Comparison of ENCODE assay signal across 15 cellular contexts in the genomic region with DNA sequence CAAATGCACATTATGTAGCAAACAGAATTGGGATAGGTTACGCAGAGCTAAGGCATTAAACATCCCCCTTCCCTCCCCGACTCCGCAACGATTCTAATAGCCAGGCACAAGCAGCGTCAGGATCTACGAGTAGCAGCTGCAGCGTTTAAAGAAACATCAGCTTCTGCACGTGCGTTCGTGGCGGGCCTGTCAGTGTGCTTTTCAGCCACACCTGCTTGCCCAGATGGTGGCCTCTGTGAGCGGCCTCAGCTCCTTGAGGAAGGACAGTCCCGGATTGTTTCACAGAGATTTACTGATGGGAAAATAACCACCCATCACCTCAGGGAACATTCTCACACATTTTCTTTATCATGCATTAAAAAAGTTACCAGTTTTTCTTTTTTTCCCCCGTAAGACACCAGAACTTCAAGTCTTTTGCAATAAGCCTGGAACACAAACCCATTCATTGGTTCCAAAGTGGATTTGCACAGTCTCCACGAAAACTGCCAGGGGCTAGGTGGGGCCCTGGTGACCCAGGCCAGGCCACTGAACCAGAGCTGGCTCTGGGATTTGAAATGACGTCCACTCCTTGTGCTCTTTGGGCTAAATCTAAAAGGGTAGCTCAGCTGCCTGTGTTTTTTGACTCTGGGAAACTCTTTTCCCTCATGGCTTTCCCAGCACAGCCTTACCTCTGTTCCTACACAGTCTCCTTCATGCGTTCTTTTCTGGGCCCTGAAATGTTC.
A peak's percentile ranks its signal among the peaks of the same experiment; 100 is the strongest.
DNase-seq lines count a peak whose midpoint lies in the region; ATAC-seq and TF ChIP-seq lines count a peak whose summit lies in the region.
"Had no signal": no experiment of that assay in that cellular context is flagged by ENCODE, and none has a peak within 500 bp of the region (broad histone marks: within the 10 kb centered on the region; RNA-seq: fewer than 3 reads in every experiment).

No MANE protein-coding gene starts in this region.

- H3K4ac ChIP-seq in IMR-90 (ENCODE audit: low read depth, low read length) = no peak overlapping the region

- H2BK5ac ChIP-seq in IMR-90 (ENCODE audit: low read depth, low read length, poor library complexity, severe bottlenecking) = no peak overlapping the region

- H3K23ac ChIP-seq in IMR-90 (ENCODE audit: low read depth, low read length) = no peak overlapping the region

- no peaks in the 10 kb centered on the region for H3K9me3 Mint-ChIP-seq in endodermal cell
- peaks cover 6% of the 10 kb centered on the region for H3K9me3 Mint-ChIP-seq in progenitor cell of endocrine pancreas (ENCODE audit: low read depth)

- H2BK15ac ChIP-seq in IMR-90 (ENCODE audit: low read depth, low read length) = no peak overlapping the region

- H2AK5ac ChIP-seq in IMR-90 (ENCODE audit: low read depth, low read length) = no peak overlapping the region

- H3K9me1 ChIP-seq in IMR-90 (ENCODE audit: insufficient read depth, low read length) = no peaks in the 10 kb centered on the region

- no peak overlapping the region for H3K18ac ChIP-seq in IMR-90 (ENCODE audit: low read depth, low read length)

- H3K9me3 ChIP-seq in IMR-90 (ENCODE audit: control insufficient read depth, insufficient read depth, low read length) (no peaks in the 10 kb centered on the region), endodermal cell (ENCODE audit: control insufficient read depth, low read length) (no peaks in the 10 kb centered on the region)
- H3K9me3 ChIP-seq: esophagus squamous epithelium had no signal

- H3K14ac ChIP-seq in IMR-90 (replicated peaks; ENCODE audit: low read depth, low read length) = no peak overlapping the region

- TF ChIP-seq POLR2A in IMR-90 (IDR thresholded peaks at IDR 0.05; ENCODE audit: low read depth, low read length) = no peak

- no peaks in the 10 kb centered on the region for H3K27me3 Mint-ChIP-seq in endodermal cell (ENCODE audit: insufficient read depth)
- peaks cover 4% of the 10 kb centered on the region for H3K27me3 Mint-ChIP-seq in progenitor cell of endocrine pancreas

- H3K27me3 ChIP-seq in IMR-90 (ENCODE audit: control insufficient read depth, insufficient read depth, low read length) = peaks cover 16% of the 10 kb centered on the region
- H3K27me3 ChIP-seq in endodermal cell (ENCODE audit: control insufficient read depth, insufficient read depth, low read length, poor library complexity, severe bottlenecking) = no peaks in the 10 kb centered on the region
- H3K27me3 ChIP-seq: dorsolateral prefrontal cortex, esophagus squamous epithelium, heart left ventricle had no signal

- no peak for ATAC-seq in IMR-90 (ENCODE audit: low read depth)

- 63% methylated on average over 8 of the region's 17 CpGs; no CpG with 5 or more reads in 1 of the 2 experiments for WGBS in IMR-90 (ENCODE audit: extremely low coverage in 2 of 2, insufficient read length in 1 of 2), 2 experiments
- 87 to 90% methylated on average over 16 to 17 of the region's 17 CpGs for WGBS in endodermal cell (ENCODE audit: insufficient coverage in 1 of 2, insufficient read length in 1 of 2), 2 experiments

- H3K79me1 ChIP-seq in IMR-90 (ENCODE audit: low read depth in 1 of 2, low read length in 2 of 2) = no peaks in the 10 kb centered on the region

- H3K36me3 ChIP-seq in IMR-90 (ENCODE audit: control insufficient read depth, insufficient read depth, low read length) (no peaks in the 10 kb centered on the region), endodermal cell (ENCODE audit: control insufficient read depth, insufficient read depth, low read length) (no peaks in the 10 kb centered on the region)
- H3K36me3 ChIP-seq: esophagus squamous epithelium, heart left ventricle had no signal

- DNase-seq in IMR-90 (no peak), NCI-H2227 treated with DMSO at 0.1 percent for 48 hours (lab: John Stamatoyannopoulos, UW) (peak; percentile 5), endodermal cell (no peak), progenitor cell of endocrine pancreas (ENCODE audit: low spot score, unreplicated experiment) (no peak), NCI-H2196 (lab: John Stamatoyannopoulos, UW; ENCODE audit: unreplicated experiment) (no peak), cerebellar nuclear complex (lab: John Stamatoyannopoulos, UW) (no peak)
- DNase-seq in stimulated activated CD4-positive, alpha-beta T cell treated with anti-CD3 and anti-CD28 coated beads, Interleukin-2, amount 100 ng/mL, for 48 hours = no peak
- DNase-seq: activated naive CD4-positive, alpha-beta T cell treated with anti-CD3 and anti-CD28 coated beads, Interleukin-2, amount 50 U/mL, for 16 hours; activated T-cell treated with anti-CD3 and anti-CD28 coated beads, Interleukin-2, amount 50 U/mL, for 1 hour; dorsolateral prefrontal cortex; esophagus squamous epithelium; HCEC 1CT; NCI-H2029 treated with DMSO at 0.1 percent for 48 hours had no signal

- no TSS peak for BruUV-seq in IMR-90 (replicated peaks; lab: Mats Ljungman, UMichigan)

- no peak for TF ChIP-seq CTCF in IMR-90 (conservative IDR thresholded peaks at IDR 0.05; ENCODE audit: low read depth, low read length)
- no peak for TF ChIP-seq CTCF in endodermal cell (conservative IDR thresholded peaks at IDR 0.05)
- no peak for TF ChIP-seq CTCF in progenitor cell of endocrine pancreas (IDR thresholded peaks at IDR 0.05; ENCODE audit: unreplicated experiment)

- H3K4me3 Mint-ChIP-seq in endodermal cell (no peak overlapping the region), progenitor cell of endocrine pancreas (ENCODE audit: low read depth) (no peak overlapping the region)

- no peak overlapping the region for H2BK20ac ChIP-seq in IMR-90 (ENCODE audit: low read depth, low read length)

- H2AFZ ChIP-seq in IMR-90 (replicated peaks; ENCODE audit: low read length, poor library complexity) = peak overlapping the region; percentile 1

- H4K20me1 ChIP-seq in IMR-90 (ENCODE audit: insufficient read depth, low read length) = no peaks in the 10 kb centered on the region

- peaks cover 18% of the 10 kb centered on the region for H3K4me1 Mint-ChIP-seq in endodermal cell
- H3K4me1 Mint-ChIP-seq in progenitor cell of endocrine pancreas (ENCODE audit: low read depth) = no peaks in the 10 kb centered on the region

- CTCF ChIA-PET in IMR-90 (lab: Yijun Ruan, JAX) = interaction anchor here (1.2 kb wide), 1 partner anchor 9 kb away, joined by 3 read pairs; no protein-coding TSS in a partner anchor

- no peak overlapping the region for H3K56ac ChIP-seq in IMR-90 (ENCODE audit: extremely low read depth, insufficient read depth, low read length)

- TF ChIP-seq RAD21 in IMR-90 (IDR thresholded peaks at IDR 0.05; ENCODE audit: low read length) = no peak

- H4K5ac ChIP-seq in IMR-90 (ENCODE audit: low read depth, low read length) = no peak overlapping the region

- POLR2A ChIA-PET in IMR-90 (lab: Charles Lee; ENCODE audit: unreplicated experiment) = no interaction called here

- in situ Hi-C loops in IMR-90 (cut with MboI; ENCODE audit: low sequenced_read_pairs) = no loop called here

- no peak overlapping the region for H3K4me2 ChIP-seq in IMR-90 (ENCODE audit: low read depth, low read length)
- H3K4me2 ChIP-seq: smooth muscle cell had no signal

- no peak overlapping the region for H2BK120ac ChIP-seq in IMR-90 (ENCODE audit: low read depth, low read length)

- dilution Hi-C loops in IMR-90 (cut with HindIII; ENCODE audit: low sequenced_read_pairs, unreplicated experiment) = no loop called here

- H3K4me3 ChIP-seq in IMR-90 (ENCODE audit: insufficient read depth, low read depth, low read length) (no peak overlapping the region), endodermal cell (ENCODE audit: low read length) (no peak overlapping the region)
- H3K4me3 ChIP-seq: esophagus squamous epithelium, heart left ventricle, smooth muscle cell had no signal

- no peaks in the 10 kb centered on the region for H3K36me3 Mint-ChIP-seq in endodermal cell (ENCODE audit: low read depth)
- H3K36me3 Mint-ChIP-seq in progenitor cell of endocrine pancreas (ENCODE audit: insufficient read depth) = no peaks in the 10 kb centered on the region

- H3K27ac Mint-ChIP-seq in endodermal cell = peak overlapping the region; percentile 48
- H3K27ac Mint-ChIP-seq in progenitor cell of endocrine pancreas = peak overlapping the region; percentile 39

- H2AK9ac ChIP-seq in IMR-90 (replicated peaks; ENCODE audit: low read depth, low read length, poor library complexity) = no peak overlapping the region

- H4K91ac ChIP-seq in IMR-90 (ENCODE audit: insufficient read depth, low read depth, low read length) = no peak overlapping the region

- H3K27ac ChIP-seq in IMR-90 (ENCODE audit: insufficient read depth, low read length) (no peak overlapping the region), endodermal cell (ENCODE audit: low read depth, low read length) (no peak overlapping the region)
- H3K27ac ChIP-seq: dorsolateral prefrontal cortex, esophagus squamous epithelium, heart left ventricle had no signal

- no peak overlapping the region for H4K8ac ChIP-seq in IMR-90 (ENCODE audit: low read depth in 2 of 2, low read length in 2 of 2)

- H3K4me1 ChIP-seq in IMR-90 (ENCODE audit: control insufficient read depth, insufficient read depth, low read length) (no peaks in the 10 kb centered on the region; the same call in 1 of the 2 replicates), endodermal cell (ENCODE audit: control insufficient read depth, insufficient read depth, low read length) (no peaks in the 10 kb centered on the region)
- H3K4me1 ChIP-seq: esophagus squamous epithelium had no signal

- H3K9ac ChIP-seq in IMR-90 (ENCODE audit: low read depth, low read length) = no peak overlapping the region
- H3K9ac ChIP-seq in endodermal cell (ENCODE audit: extremely low read depth, low read length, poor library complexity, severe bottlenecking) = no peak overlapping the region

- intact Hi-C loops in IMR-90 (cut with micrococcal nuclease) = no loop called here

TF ChIP-seq in IMR-90, 13 proteins besides CTCF, POLR2A, EP300 and RAD21 (continues in another document):
- TF ChIP-seq MAZ (IDR thresholded peaks at IDR 0.05; ENCODE audit: borderline replicate concordance, low read depth, low read length) (no peak), CHD1 (IDR thresholded peaks at IDR 0.05; ENCODE audit: low read depth, low read length) (no peak)
- TF ChIP-seq, protein P1, sequence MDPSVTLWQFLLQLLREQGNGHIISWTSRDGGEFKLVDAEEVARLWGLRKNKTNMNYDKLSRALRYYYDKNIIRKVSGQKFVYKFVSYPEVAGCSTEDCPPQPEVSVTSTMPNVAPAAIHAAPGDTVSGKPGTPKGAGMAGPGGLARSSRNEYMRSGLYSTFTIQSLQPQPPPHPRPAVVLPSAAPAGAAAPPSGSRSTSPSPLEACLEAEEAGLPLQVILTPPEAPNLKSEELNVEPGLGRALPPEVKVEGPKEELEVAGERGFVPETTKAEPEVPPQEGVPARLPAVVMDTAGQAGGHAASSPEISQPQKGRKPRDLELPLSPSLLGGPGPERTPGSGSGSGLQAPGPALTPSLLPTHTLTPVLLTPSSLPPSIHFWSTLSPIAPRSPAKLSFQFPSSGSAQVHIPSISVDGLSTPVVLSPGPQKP (IDR thresholded peaks at IDR 0.05; ENCODE audit: borderline replicate concordance, low read depth, low read length) = no peak
